20 cellular contexts compared by ENCODE assay signal in genomic region chr7:6032167-6032566, GRCh38. TPM values are rescaled to one million over a fixed set of nuclear protein-coding genes. Genes with fewer than 3 reads are reported as not detected.
"Had no signal": no experiment of that assay in that cellular context is flagged by ENCODE, and none has a peak within 500 bp of the region (broad histone marks: within the 10 kb centered on the region; RNA-seq: fewer than 3 reads in every experiment).

No MANE protein-coding gene starts in this region.

- DNase-seq: activated CD4-positive, alpha-beta T cell treated with anti-CD3 and anti-CD28 coated beads, Interleukin-2, amount 10 ng/mL, durations not matched to agents 7 days and 5 days; activated CD4-positive, CD25-positive, alpha-beta regulatory T cell; activated CD8-positive, alpha-beta memory T cell treated with anti-CD3 and anti-CD28 coated beads for 24 hours; activated CD8-positive, alpha-beta memory T cell treated with anti-CD3 and anti-CD28 coated beads, Interleukin-2, amount 50 U/mL, for 48 hours; activated gamma-delta T cell; adrenal gland; dermis blood vessel endothelial cell; effector memory CD4-positive, alpha-beta T cell; foreskin fibroblast; hippocampal formation; occipital lobe; sigmoid colon; stimulated activated CD4-positive, alpha-beta T cell treated with anti-CD3 and anti-CD28 coated beads, Interleukin-4, amount 100 ng/mL, for 24 hours; upper lobe of left lung had no signal

- ATAC-seq: activated naive CD4-positive, alpha-beta T cell treated with anti-CD3 and anti-CD28 coated beads, Interleukin-2, amount 50 U/mL, for 72 hours; stimulated activated memory B cell treated with anti-CD40 and anti-IgM and Interleukin-4, amounts not matched to agents 10 μg/mL and 1 μg/mL and 100 μg/mL, for 72 hours had no signal

- H3K9me3 Mint-ChIP-seq: activated CD4-positive, alpha-beta T cell treated with anti-CD3 and anti-CD28 coated beads, Interleukin-2, amount 10 ng/mL, durations not matched to agents 7 days and 5 days; activated naive CD4-positive, alpha-beta T cell treated with anti-CD3 and anti-CD28 coated beads, Interleukin-2, amount 50 U/mL, for 72 hours; stimulated activated memory B cell treated with anti-CD40 and anti-IgM and Interleukin-4, amounts not matched to agents 10 μg/mL and 1 μg/mL and 100 μg/mL, for 72 hours had no signal

- H3K27me3 Mint-ChIP-seq: activated CD4-positive, alpha-beta T cell treated with anti-CD3 and anti-CD28 coated beads, Interleukin-2, amount 10 ng/mL, durations not matched to agents 7 days and 5 days; stimulated activated memory B cell treated with anti-CD40 and anti-IgM and Interleukin-4, amounts not matched to agents 10 μg/mL and 1 μg/mL and 100 μg/mL, for 72 hours had no signal

- H3K4me3 Mint-ChIP-seq: activated CD4-positive, alpha-beta T cell treated with anti-CD3 and anti-CD28 coated beads, Interleukin-2, amount 10 ng/mL, durations not matched to agents 7 days and 5 days; stimulated activated memory B cell treated with anti-CD40 and anti-IgM and Interleukin-4, amounts not matched to agents 10 μg/mL and 1 μg/mL and 100 μg/mL, for 72 hours had no signal

RNA-seq across cellular contexts. Expression of gene ANKRD61, which starts 1.0 kb away (rescaled TPM):
- total RNA-seq: dermis blood vessel endothelial cell, glomerular endothelial cell, lung, sigmoid colon, thoracic aorta had no signal
- polyA plus RNA-seq: neural cell, sigmoid colon had no signal
